9 cellular contexts compared by ENCODE assay signal in genomic region chr1:151693057-151693651, GRCh38. TPM values are rescaled to one million over a fixed set of nuclear protein-coding genes. Genes with fewer than 3 reads are reported as not detected.
DNase-seq lines count a peak whose midpoint lies in the region; ATAC-seq, FAIRE-seq and TF ChIP-seq lines count a peak whose summit lies in the region.
"Had no signal": no experiment of that assay in that cellular context is flagged by ENCODE, and none has a peak within 500 bp of the region (broad histone marks: within the 10 kb centered on the region; RNA-seq: fewer than 3 reads in every experiment).

No MANE protein-coding gene starts in this region.

- CTCF ChIA-PET in RWPE1 (lab: Yijun Ruan, JAX) = interaction anchor here (0.6 to 2.3 kb wide), 9 partner anchors 9 to 506 kb away, joined by 3 to 12 read pairs (median 5); no protein-coding TSS in a partner anchor
- CTCF ChIA-PET in activated naive CD4-positive, alpha-beta T cell treated with anti-CD3 and anti-CD28 coated beads for 36 hours (lab: Charles Lee) = interaction anchor here (0.6 to 1.2 kb wide), 3 partner anchors 38 to 178 kb away, joined by 3 to 4 read pairs (median 4); no protein-coding TSS in a partner anchor

- intact Hi-C loops in activated naive CD4-positive, alpha-beta T cell treated with anti-CD3 and anti-CD28 coated beads for 36 hours (cut with micrococcal nuclease) = loop anchor here (1.0 kb wide), 1 partner anchor 143 kb away; no protein-coding TSS in a partner anchor

- DNase-seq in CD1c-positive myeloid dendritic cell (ENCODE audit: extremely low spot score) = peak; percentile 16
- DNase-seq in HTR-8/SVneo (ENCODE audit: insufficient read length, low spot score) = peak; percentile 27
- peak; percentile 35 for DNase-seq in RWPE1 (ENCODE audit: low spot score)
- DNase-seq in fibroblast of the aortic adventitia (ENCODE audit: low read depth) = peak; percentile 59
- DNase-seq in superior temporal gyrus (ENCODE audit: extremely low spot score) = peak; percentile 81
- no peak for DNase-seq in stimulated activated CD4-positive, alpha-beta T cell treated with anti-CD3 and anti-CD28 coated beads, Interleukin-4, amount 100 ng/mL, for 24 hours
- no peak for DNase-seq in activated naive CD4-positive, alpha-beta T cell treated with anti-CD3 and anti-CD28 coated beads for 36 hours

- POLR2A ChIA-PET in RWPE1 (lab: Yijun Ruan, JAX; ENCODE audit: low non-redundant PET) = no interaction called here

- H3K4me3 Mint-ChIP-seq in activated naive CD4-positive, alpha-beta T cell treated with anti-CD3 and anti-CD28 coated beads for 36 hours = no peak overlapping the region

- no peaks in the 10 kb centered on the region for H3K27me3 Mint-ChIP-seq in activated naive CD4-positive, alpha-beta T cell treated with anti-CD3 and anti-CD28 coated beads for 36 hours (ENCODE audit: low read depth)

- no peak for FAIRE-seq in HTR-8/SVneo (lab: Jason Lieb, UNC)
- FAIRE-seq: endometrium had no signal

- H3K36me3 Mint-ChIP-seq in activated naive CD4-positive, alpha-beta T cell treated with anti-CD3 and anti-CD28 coated beads for 36 hours (ENCODE audit: low read depth) = peaks cover 18% of the 10 kb centered on the region

- H3K27ac ChIP-seq in RWPE1 = no peak overlapping the region

- no peaks in the 10 kb centered on the region for H3K4me1 Mint-ChIP-seq in activated naive CD4-positive, alpha-beta T cell treated with anti-CD3 and anti-CD28 coated beads for 36 hours (ENCODE audit: low read depth)

- no peaks in the 10 kb centered on the region for H3K9me3 Mint-ChIP-seq in activated naive CD4-positive, alpha-beta T cell treated with anti-CD3 and anti-CD28 coated beads for 36 hours

- no peak overlapping the region for H3K4me3 ChIP-seq in fibroblast of the aortic adventitia (ENCODE audit: low read depth, low read length)

- no peak for ATAC-seq in HG03135 (IDR thresholded peaks at IDR 0.05; ENCODE audit: unreplicated experiment)

- peak; percentile 58 for TF ChIP-seq CTCF in RWPE1 (conservative IDR thresholded peaks at IDR 0.05; ENCODE audit: low read depth)
- TF ChIP-seq CTCF in fibroblast of the aortic adventitia (IDR thresholded peaks at IDR 0.05; ENCODE audit: insufficient read depth, low read length) = peak; percentile 84

- H3K27ac Mint-ChIP-seq in activated naive CD4-positive, alpha-beta T cell treated with anti-CD3 and anti-CD28 coated beads for 36 hours = no peak overlapping the region

RNA-seq across cellular contexts. Expression of gene CELF3, which starts 23.4 kb away (rescaled TPM):
- not detected in 2 replicates for total RNA-seq in fibroblast of the aortic adventitia (ENCODE audit: low replicate concordance)
- total RNA-seq in activated naive CD4-positive, alpha-beta T cell treated with anti-CD3 and anti-CD28 coated beads for 36 hours = not detected

RNA-seq across cellular contexts. Expression of gene RIIAD1, which starts 28.2 kb away (rescaled TPM):
- 5.8 TPM in 1 of 2 replicates, not detected in the other for total RNA-seq in fibroblast of the aortic adventitia (ENCODE audit: low replicate concordance)
- total RNA-seq in activated naive CD4-positive, alpha-beta T cell treated with anti-CD3 and anti-CD28 coated beads for 36 hours = not detected

Comparison
In these comparisons a context has a peak if more than half of its experiments do, and no peak if none do; other contexts are left out.
1. DNase-seq: peak in CD1c-positive myeloid dendritic cell (single experiment), HTR-8/SVneo (single experiment), RWPE1 (single experiment), fibroblast of the aortic adventitia (single experiment) and superior temporal gyrus (single experiment); none in stimulated activated CD4-positive, alpha-beta T cell treated with anti-CD3 and anti-CD28 coated beads, Interleukin-4, amount 100 ng/mL, for 24 hours (single experiment) and activated naive CD4-positive, alpha-beta T cell treated with anti-CD3 and anti-CD28 coated beads for 36 hours (single experiment).